ENCODE assay signal across 8 cellular contexts in the genomic region with DNA sequence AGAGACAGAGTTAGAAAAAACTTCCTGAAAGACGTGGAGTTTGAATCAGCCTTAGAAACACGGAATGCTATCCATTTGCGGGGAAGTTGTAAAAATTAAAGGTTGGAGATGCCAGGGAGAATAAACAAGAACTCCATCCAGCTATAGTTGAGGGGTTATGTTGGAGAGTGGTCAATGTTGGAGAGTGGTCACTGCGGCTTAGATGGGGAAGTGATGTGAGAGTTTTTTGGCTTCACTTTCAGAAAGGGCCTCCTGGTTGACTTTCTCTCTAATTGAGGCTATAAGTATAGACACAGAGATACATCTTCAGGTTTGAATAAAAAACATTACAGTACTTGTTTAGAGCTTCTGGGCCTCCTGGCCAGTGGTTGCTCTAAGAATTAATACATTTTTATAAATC. TPM values are rescaled to one million over a fixed set of nuclear protein-coding genes. Genes with fewer than 3 reads are reported as not detected.
DNase-seq lines count a peak whose midpoint lies in the region; TF ChIP-seq lines count a peak whose summit lies in the region.

No MANE protein-coding gene starts in this region.

- 0 out of 2 replicates have a peak, but pooled peaks cover 4% of the 10 kb centered on the region for H3K27me3 ChIP-seq in GM23248 (replicated peaks; ENCODE audit: insufficient read depth)

- peak overlapping the region; percentile 63 for H3K4me3 Mint-ChIP-seq in activated naive CD8-positive, alpha-beta T cell

- no peak for TF ChIP-seq CTCF in 22Rv1 (IDR thresholded peaks at IDR 0.05)

- no peaks in the 10 kb centered on the region for H3K27me3 Mint-ChIP-seq in activated naive CD8-positive, alpha-beta T cell

- no peaks in the 10 kb centered on the region for H3K9me2 ChIP-seq in GM23248 (ENCODE audit: insufficient read depth)

- in situ Hi-C loops in GM23248 (cut with MboI) (no loop called here), ACHN (cut with HindIII; ENCODE audit: low pct_ligation_motif_present, low pct_unique_long_range_greater_than_20kb, low sequenced_read_pairs) (no loop called here)

- H3K9me3 Mint-ChIP-seq in activated naive CD8-positive, alpha-beta T cell (ENCODE audit: low read depth) = no peaks in the 10 kb centered on the region

- H3K4me1 ChIP-seq in GM23248 (ENCODE audit: insufficient read depth) (0 out of 2 replicates have a peak, but pooled peaks cover 3% of the 10 kb centered on the region), mesodermal cell (ENCODE audit: control insufficient read depth, insufficient read depth, low read length, poor library complexity, severe bottlenecking) (peaks cover 3% of the 10 kb centered on the region)

- H3F3A ChIP-seq in GM23248 (ENCODE audit: insufficient read depth) = 0 out of 2 replicates have a peak, but pooled peaks cover 6% of the 10 kb centered on the region

- H3K9me3 ChIP-seq in GM23248 (ENCODE audit: low read depth) (no peaks in the 10 kb centered on the region), mesodermal cell (ENCODE audit: control insufficient read depth, low read length) (no peaks in the 10 kb centered on the region)

- H3K9ac ChIP-seq in GM23248 = no peak overlapping the region

- H4K20me1 ChIP-seq in GM23248 (ENCODE audit: insufficient read depth) = no peaks in the 10 kb centered on the region

- no peak overlapping the region for H3K27ac Mint-ChIP-seq in activated naive CD8-positive, alpha-beta T cell

- H3K4me2 ChIP-seq in GM23248 (ENCODE audit: unreplicated experiment) = peak overlapping the region; percentile 92

- H3K4me3 ChIP-seq in GM23248 = peak overlapping the region; percentile 92
- peak overlapping the region; percentile 63 for H3K4me3 ChIP-seq in mesodermal cell (ENCODE audit: extremely low read depth, insufficient read depth, low read length, poor library complexity, severe bottlenecking)

- H3K27ac ChIP-seq in 22Rv1 (peak overlapping the region; percentile 79), GM23248 (no peak overlapping the region), mesodermal cell (ENCODE audit: low read depth, low read length, severe bottlenecking) (no peak overlapping the region)

- H3K79me2 ChIP-seq in GM23248 (ENCODE audit: insufficient read depth) = no peaks in the 10 kb centered on the region; the same call in 1 of the 2 replicates

- 61 to 64% methylated on average over 4 of the region's 4 CpGs for WGBS in GM23248 (ENCODE audit: low coverage in 1 of 2, low lambda C conversion rate in 2 of 2, missing lambda C conversion rate in 2 of 2), 2 experiments
- WGBS in mesodermal cell (ENCODE audit: insufficient coverage in 2 of 2), 2 experiments = 43 to 69% methylated on average over 3 to 4 of the region's 4 CpGs

- H3K36me3 Mint-ChIP-seq in activated naive CD8-positive, alpha-beta T cell = no peaks in the 10 kb centered on the region

- peaks cover 9% of the 10 kb centered on the region for H3K4me1 Mint-ChIP-seq in activated naive CD8-positive, alpha-beta T cell (ENCODE audit: low read depth)

- DNase-seq in GM23248 (no peak), ACHN (no peak), GF-D8 (lab: John Stamatoyannopoulos, UW) (no peak)
- DNase-seq in stimulated activated CD4-positive, alpha-beta T cell treated with anti-CD3 and anti-CD28 coated beads, Interleukin-2, amount 100 ng/mL, for 24 hours = no peak
- no peak for DNase-seq in stimulated activated CD4-positive, alpha-beta T cell treated with anti-CD3 and anti-CD28 coated beads, Interleukin-1b, Interleukin-23, amount 100 ng/mL, for 48 hours

- H2AFZ ChIP-seq in GM23248 = peak overlapping the region; percentile 97

- no peaks in the 10 kb centered on the region for H3K36me3 ChIP-seq in GM23248 (ENCODE audit: low read depth)
- peaks cover 21% of the 10 kb centered on the region for H3K36me3 ChIP-seq in mesodermal cell (ENCODE audit: control insufficient read depth, insufficient read depth, low read length)

RNA-seq across cellular contexts. Expression of a gene that starts 0.7 kb away (rescaled TPM):
- not detected in 2 replicates for total RNA-seq in GM23248 (2014; rRNA removed; shearing (Covaris generic))
- 0.38 and 0.39 TPM in 2 replicates for polyA plus RNA-seq in GM23248 (2016; fragmentation: Nextera tagmentation; extraction: Ambion mirVana)
- polyA plus RNA-seq in mesodermal cell (2013, experiment 1 of 2) = 0.44 TPM
- 0.66 TPM for polyA plus RNA-seq in mesodermal cell (2013, experiment 2 of 2)
